ENCODE assay signal across 8 cellular contexts in genomic region chr10:100562008-100562672, GRCh38. TPM values are rescaled to one million over a fixed set of nuclear protein-coding genes. Genes with fewer than 3 reads are reported as not detected.
DNase-seq lines count a peak whose midpoint lies in the region; ATAC-seq, FAIRE-seq and TF ChIP-seq lines count a peak whose summit lies in the region.

No MANE protein-coding gene starts in this region.

- no peak overlapping the region for H3K9ac ChIP-seq in BLaER1 treated with 17β-estradiol and CSF1 and Interleukin-3, amounts not matched to agents 10 nM and 100 nM
- H3K9ac ChIP-seq in HepG2 (ENCODE audit: insufficient read depth, low read depth, low read length): no peak overlapping the region

- H3K4me3 Mint-ChIP-seq in chondrocyte (ENCODE audit: unreplicated experiment): no peak overlapping the region

- peak overlapping the region in 7 of 11 experiments; percentile 36 to 64 (median 56); a peak in 10 of 22 replicates for H3K4me2 ChIP-seq in BLaER1 treated with 17β-estradiol and CSF1 and Interleukin-3, amounts not matched to agents 10 nM and 100 nM
- H3K4me2 ChIP-seq in HepG2 (ENCODE audit: low read depth, low read length): peak overlapping the region; percentile 20; the same call in 1 of the 2 replicates

- H3K27ac Mint-ChIP-seq in chondrocyte (ENCODE audit: unreplicated experiment): no peak overlapping the region

- H2AFZ ChIP-seq in HepG2 (ENCODE audit: low read length): no peak overlapping the region

- no peaks in the 10 kb centered on the region for H3K9me3 ChIP-seq in BLaER1 treated with 17β-estradiol and CSF1 and Interleukin-3, amounts not matched to agents 10 nM and 100 nM (replicated peaks in 1 of 11)
- no peaks in the 10 kb centered on the region for H3K9me3 ChIP-seq in HepG2 (ENCODE audit: low read length)

- H3K4me1 Mint-ChIP-seq in chondrocyte (ENCODE audit: low read depth): peaks cover 5% of the 10 kb centered on the region

- in situ Hi-C loops in HepG2 (cut with HindIII; ENCODE audit: extremely low pct_ligation_motif_present, low pct_unique_long_range_greater_than_20kb): loop anchor here (5.0 kb wide), 2 partner anchors 180 to 315 kb away; no protein-coding TSS in a partner anchor

- BruUV-seq in HepG2 (replicated peaks; lab: Mats Ljungman, UMichigan): no TSS peak

- peak; percentile 94 for TF ChIP-seq RAD21 in HepG2 (CRISPR knock-in tag; IDR thresholded peaks at IDR 0.05)

- H4K20me1 ChIP-seq in BLaER1 treated with 17β-estradiol and CSF1 and Interleukin-3, amounts not matched to agents 10 nM and 100 nM: peaks cover 0 to 9% (median 0%) of the 10 kb centered on the region in 11 experiments; a peak in 4 of 22 replicates
- H4K20me1 ChIP-seq in HepG2 (ENCODE audit: insufficient read depth, low read length): no peaks in the 10 kb centered on the region

- no peak for FAIRE-seq in HepG2 (lab: Jason Lieb, UNC)

- POLR2A ChIA-PET in HepG2 (lab: Yijun Ruan, JAX): interaction anchor here (1.4 kb wide), 1 partner anchor 27 kb away, joined by 4 read pairs; the partner anchor contains the start of gene HIF1AN

- no peak overlapping the region for H3K27ac ChIP-seq in BLaER1 treated with 17β-estradiol and CSF1 and Interleukin-3, amounts not matched to agents 10 nM and 100 nM
- no peak overlapping the region for H3K27ac ChIP-seq in HepG2 (ENCODE audit: extremely low read length, insufficient read depth, low read length)

- no peak for TF ChIP-seq EP300 in HepG2 (IDR thresholded peaks at IDR 0.05; ENCODE audit: low read depth in 2 of 2, low read length in 2 of 2)
- no peak for TF ChIP-seq EP300 in HepG2 (CRISPR knock-in tag; IDR thresholded peaks at IDR 0.05; ENCODE audit: borderline replicate concordance)

- H3K4me1 ChIP-seq in BLaER1 treated with 17β-estradiol and CSF1 and Interleukin-3, amounts not matched to agents 10 nM and 100 nM: peaks cover 7 to 15% (median 12%) of the 10 kb centered on the region in 10 experiments; a peak in 17 of 20 replicates
- peaks cover 10% of the 10 kb centered on the region for H3K4me1 ChIP-seq in HepG2 (ENCODE audit: insufficient read depth, low read length)

- CTCF ChIA-PET in HepG2 (lab: Yijun Ruan, JAX; ENCODE audit: low intra/inter-chr PET ratio, low total read pairs): interaction anchor here (1.0 to 2.5 kb wide), 4 partner anchors 181 to 317 kb away, joined by 3 to 16 read pairs (median 4); no protein-coding TSS in a partner anchor

- intact Hi-C loops in HepG2 (cut with micrococcal nuclease; ENCODE audit: unreplicated experiment): loop anchor here (5.0 kb wide), 1 partner anchor 180 kb away; no protein-coding TSS in a partner anchor

- TF ChIP-seq CTCF in LNCAP (IDR thresholded peaks at IDR 0.05): peak; percentile 82
- TF ChIP-seq CTCF in chondrocyte (IDR thresholded peaks at IDR 0.05): peak; percentile 75
- peak; percentile 98 for TF ChIP-seq CTCF in HepG2 (CRISPR knock-in tag; IDR thresholded peaks at IDR 0.05)

- peak; percentile 88 for DNase-seq in activated CD4-positive, alpha-beta T cell treated with anti-CD3 and anti-CD28 coated beads for 48 hours
- DNase-seq in chondrocyte (ENCODE audit: low spot score) (no peak), HepG2 (ENCODE audit: low spot score) (peak; percentile 32)
- peak; percentile 59 to 77 (median 65) for DNase-seq in stimulated activated CD4-positive, alpha-beta T cell treated with anti-CD3 and anti-CD28 coated beads, TNF-alpha, amount 100 ng/mL, for 24 hours (ENCODE audit: low read depth in 3 of 3)

- peaks cover 6% of the 10 kb centered on the region for H3K36me3 Mint-ChIP-seq in chondrocyte (ENCODE audit: low read depth)

- no peak overlapping the region for H3K4me3 ChIP-seq in BLaER1 treated with 17β-estradiol and CSF1 and Interleukin-3, amounts not matched to agents 10 nM and 100 nM
- H3K4me3 ChIP-seq in HepG2 (replicated peaks in 1 of 3; ENCODE audit: insufficient read depth in 1 of 3, low read depth in 2 of 3, low read length in 3 of 3): no peak overlapping the region

- no peak for TF ChIP-seq POLR2A in HepG2 (IDR thresholded peaks at IDR 0.05; ENCODE audit: insufficient read depth in 1 of 2, low read depth in 2 of 2, low read length in 2 of 2)

- WGBS in HepG2 (ENCODE audit: low lambda C conversion rate): 58% methylated on average over 14 of the region's 62 CpGs

- no peaks in the 10 kb centered on the region for H3K9me3 Mint-ChIP-seq in chondrocyte (ENCODE audit: low read depth)

- no peaks in the 10 kb centered on the region for H3K79me2 ChIP-seq in HepG2 (ENCODE audit: insufficient read depth, low read length)

- H3K36me3 ChIP-seq in BLaER1 treated with 17β-estradiol and CSF1 and Interleukin-3, amounts not matched to agents 10 nM and 100 nM: peaks cover 0 to 30% (median 3%) of the 10 kb centered on the region in 11 experiments; a peak in 10 of 22 replicates
- H3K36me3 ChIP-seq in HepG2 (replicated peaks in 1 of 2; ENCODE audit: control insufficient read depth in 1 of 2, insufficient read depth in 2 of 2, low read length in 2 of 2): no peaks in the 10 kb centered on the region

- H3K27me3 Mint-ChIP-seq in chondrocyte (ENCODE audit: low read depth): peaks cover 36% of the 10 kb centered on the region

- H3K27me3 ChIP-seq in BLaER1 treated with 17β-estradiol and CSF1 and Interleukin-3, amounts not matched to agents 10 nM and 100 nM: peaks cover 0 to 7% (median 5%) of the 10 kb centered on the region in 11 experiments; a peak in 13 of 22 replicates
- H3K27me3 ChIP-seq in HepG2 (ENCODE audit: control insufficient read depth in 1 of 2, insufficient read depth in 2 of 2, low read length in 2 of 2): peaks cover 2% of the 10 kb centered on the region in 2 experiments; a peak in 2 of 5 replicates

- ATAC-seq in GM21360 (IDR thresholded peaks at IDR 0.05; ENCODE audit: unreplicated experiment): peak; percentile 88
- ATAC-seq in HepG2: peak; percentile 74
- no peak for ATAC-seq in GM18520 (IDR thresholded peaks at IDR 0.05; ENCODE audit: unreplicated experiment)

RNA-seq across cellular contexts. Expression of gene HIF1AN, which starts 26.4 kb away (rescaled TPM):
- total RNA-seq in chondrocyte (39.2 to 50.8 TPM (median 43.1 TPM) in 3 replicates), HepG2 (2016; rRNA removed; fragmentation: Illumina TruSeq; extraction: Trizol) (10.7 and 14.9 TPM in 2 replicates)
- 1.8 and 3.2 TPM in 2 replicates for total RNA-seq in HepG2 (2016; cell fraction: cytosol; rRNA removed; fragmentation: Illumina TruSeq; extraction: Trizol; ENCODE audit: low read depth)
- total RNA-seq in HepG2 (2016; cell fraction: insoluble cytoplasmic fraction; rRNA removed; fragmentation: Illumina TruSeq; extraction: Trizol): 9.8 and 13.6 TPM in 2 replicates
- total RNA-seq in HepG2 (2016; cell fraction: membrane; rRNA removed; fragmentation: Illumina TruSeq; extraction: Trizol): 5.8 TPM in 2 replicates
- 13.2 and 14.7 TPM in 2 replicates for total RNA-seq in HepG2 (2016; cell fraction: nucleus; rRNA removed; fragmentation: Illumina TruSeq; extraction: Trizol)
- polyA plus RNA-seq in HepG2 (2011; rRNA removed): 8.0 and 8.6 TPM in 2 replicates
- 4.9 and 6.1 TPM in 2 replicates for polyA plus RNA-seq in HepG2 (2011; cell fraction: cytosol; rRNA removed)
- polyA plus RNA-seq in HepG2 (2011; cell fraction: nucleus; rRNA removed): 14.4 and 18.5 TPM in 2 replicates
- polyA plus RNA-seq in HepG2 (2012): 23.1 and 33.4 TPM in 2 replicates
- polyA plus RNA-seq in HepG2 (2016; cell fraction: cytosol; fragmentation: Illumina TruSeq; extraction: Trizol; ENCODE audit: low read depth): 3.9 TPM in 2 replicates
- polyA plus RNA-seq in HepG2 (2016; cell fraction: insoluble cytoplasmic fraction; fragmentation: Illumina TruSeq; extraction: Trizol; ENCODE audit: low read depth): 25.9 and 28.8 TPM in 2 replicates
- 5.7 and 6.4 TPM in 2 replicates for polyA plus RNA-seq in HepG2 (2016; cell fraction: membrane; fragmentation: Illumina TruSeq; extraction: Trizol; ENCODE audit: low read depth)
- 26.1 and 28.9 TPM in 2 replicates for polyA plus RNA-seq in HepG2 (2016; cell fraction: nucleus; fragmentation: Illumina TruSeq; extraction: Trizol; ENCODE audit: insufficient read depth, low read depth)
- 22.3 TPM in 2 replicates for polyA minus RNA-seq in HepG2 (2011; rRNA and poly(A)+ RNA removed; ENCODE audit: low replicate concordance)
- polyA minus RNA-seq in HepG2 (2011; cell fraction: cytosol; rRNA and poly(A)+ RNA removed): 6.8 and 7.3 TPM in 2 replicates
- 19.8 and 25.9 TPM in 2 replicates for polyA minus RNA-seq in HepG2 (2011; cell fraction: nucleus; rRNA and poly(A)+ RNA removed)

RNA-seq across cellular contexts. Expression of gene NDUFB8, which starts 32.5 kb away (rescaled TPM):
- total RNA-seq in chondrocyte (124 to 134 TPM (median 127 TPM) in 3 replicates), HepG2 (2016; rRNA removed; fragmentation: Illumina TruSeq; extraction: Trizol) (216 and 222 TPM in 2 replicates)
- total RNA-seq in HepG2 (2016; cell fraction: cytosol; rRNA removed; fragmentation: Illumina TruSeq; extraction: Trizol; ENCODE audit: low read depth): 214 and 229 TPM in 2 replicates
- total RNA-seq in HepG2 (2016; cell fraction: insoluble cytoplasmic fraction; rRNA removed; fragmentation: Illumina TruSeq; extraction: Trizol): 217 and 240 TPM in 2 replicates
- total RNA-seq in HepG2 (2016; cell fraction: membrane; rRNA removed; fragmentation: Illumina TruSeq; extraction: Trizol): 124 and 145 TPM in 2 replicates
- total RNA-seq in HepG2 (2016; cell fraction: nucleus; rRNA removed; fragmentation: Illumina TruSeq; extraction: Trizol): 85.9 and 90.2 TPM in 2 replicates
- polyA plus RNA-seq in HepG2 (2011; rRNA removed): 197 and 210 TPM in 2 replicates
- polyA plus RNA-seq in HepG2 (2011; cell fraction: cytosol; rRNA removed): 254 and 343 TPM in 2 replicates
- polyA plus RNA-seq in HepG2 (2011; cell fraction: nucleus; rRNA removed): 99.7 and 123 TPM in 2 replicates
- polyA plus RNA-seq in HepG2 (2012): 111 and 145 TPM in 2 replicates
- 227 and 238 TPM in 2 replicates for polyA plus RNA-seq in HepG2 (2016; cell fraction: cytosol; fragmentation: Illumina TruSeq; extraction: Trizol; ENCODE audit: low read depth)
- polyA plus RNA-seq in HepG2 (2016; cell fraction: insoluble cytoplasmic fraction; fragmentation: Illumina TruSeq; extraction: Trizol; ENCODE audit: low read depth): 243 and 299 TPM in 2 replicates
- 128 and 140 TPM in 2 replicates for polyA plus RNA-seq in HepG2 (2016; cell fraction: membrane; fragmentation: Illumina TruSeq; extraction: Trizol; ENCODE audit: low read depth)
- 156 and 175 TPM in 2 replicates for polyA plus RNA-seq in HepG2 (2016; cell fraction: nucleus; fragmentation: Illumina TruSeq; extraction: Trizol; ENCODE audit: insufficient read depth, low read depth)
- polyA minus RNA-seq in HepG2 (2011; rRNA and poly(A)+ RNA removed; ENCODE audit: low replicate concordance): 152 and 277 TPM in 2 replicates
- 35.1 and 42.8 TPM in 2 replicates for polyA minus RNA-seq in HepG2 (2011; cell fraction: cytosol; rRNA and poly(A)+ RNA removed)
- polyA minus RNA-seq in HepG2 (2011; cell fraction: nucleus; rRNA and poly(A)+ RNA removed): 39.4 and 47.6 TPM in 2 replicates

RNA-seq across cellular contexts. Expression of gene SEC31B, which starts 42.5 kb away (rescaled TPM):
- total RNA-seq in chondrocyte: 8.5 to 12.4 TPM (median 8.9 TPM) in 3 replicates
- 0.56 and 2.0 TPM in 2 replicates for total RNA-seq in HepG2 (2016; rRNA removed; fragmentation: Illumina TruSeq; extraction: Trizol)
- 0.10 and 0.35 TPM in 2 replicates for total RNA-seq in HepG2 (2016; cell fraction: cytosol; rRNA removed; fragmentation: Illumina TruSeq; extraction: Trizol; ENCODE audit: low read depth)
- 0.28 and 2.1 TPM in 2 replicates for total RNA-seq in HepG2 (2016; cell fraction: insoluble cytoplasmic fraction; rRNA removed; fragmentation: Illumina TruSeq; extraction: Trizol)
- 0.41 and 0.43 TPM in 2 replicates for total RNA-seq in HepG2 (2016; cell fraction: membrane; rRNA removed; fragmentation: Illumina TruSeq; extraction: Trizol)
- 3.6 and 4.9 TPM in 2 replicates for total RNA-seq in HepG2 (2016; cell fraction: nucleus; rRNA removed; fragmentation: Illumina TruSeq; extraction: Trizol)
- polyA plus RNA-seq in HepG2 (2011; rRNA removed): 8.3 and 9.0 TPM in 2 replicates
- polyA plus RNA-seq in HepG2 (2011; cell fraction: cytosol; rRNA removed): 1.0 and 1.1 TPM in 2 replicates
- 61.2 and 63.8 TPM in 2 replicates for polyA plus RNA-seq in HepG2 (2011; cell fraction: nucleus; rRNA removed)
- polyA plus RNA-seq in HepG2 (2012): 4.3 and 7.1 TPM in 2 replicates
- 0.03 and 0.17 TPM in 2 replicates for polyA plus RNA-seq in HepG2 (2016; cell fraction: cytosol; fragmentation: Illumina TruSeq; extraction: Trizol; ENCODE audit: low read depth)
- 0.17 and 0.28 TPM in 2 replicates for polyA plus RNA-seq in HepG2 (2016; cell fraction: insoluble cytoplasmic fraction; fragmentation: Illumina TruSeq; extraction: Trizol; ENCODE audit: low read depth)
- polyA plus RNA-seq in HepG2 (2016; cell fraction: membrane; fragmentation: Illumina TruSeq; extraction: Trizol; ENCODE audit: low read depth): 0.06 TPM in 1 of 2 replicates, not detected in the other
- 12.1 and 14.5 TPM in 2 replicates for polyA plus RNA-seq in HepG2 (2016; cell fraction: nucleus; fragmentation: Illumina TruSeq; extraction: Trizol; ENCODE audit: insufficient read depth, low read depth)
- 5.4 and 6.4 TPM in 2 replicates for polyA minus RNA-seq in HepG2 (2011; rRNA and poly(A)+ RNA removed; ENCODE audit: low replicate concordance)
- polyA minus RNA-seq in HepG2 (2011; cell fraction: cytosol; rRNA and poly(A)+ RNA removed): not detected in 2 replicates
- polyA minus RNA-seq in HepG2 (2011; cell fraction: nucleus; rRNA and poly(A)+ RNA removed): 16.1 and 18.5 TPM in 2 replicates
